Comparison of ENCODE assay signal across 8 cellular contexts in genomic region chr12:6821271-6821673, GRCh38. TPM values are rescaled to one million over a fixed set of nuclear protein-coding genes. Genes with fewer than 3 reads are reported as not detected.
DNase-seq lines count a peak whose midpoint lies in the region; ATAC-seq and TF ChIP-seq lines count a peak whose summit lies in the region.

No MANE protein-coding gene starts in this region.

- H3K4me3 ChIP-seq in neural cell (ENCODE audit: low read length) = peak overlapping the region; percentile 70

- H3F3A ChIP-seq in neural cell (ENCODE audit: insufficient read depth, low read length, poor library complexity, severe bottlenecking) = peaks cover 5% of the 10 kb centered on the region

- TF ChIP-seq EP300 in neural cell (conservative IDR thresholded peaks at IDR 0.05; ENCODE audit: poor library complexity, severe bottlenecking) = peak; percentile 19

- TF ChIP-seq RAD21 in neural cell (conservative IDR thresholded peaks at IDR 0.05) = no peak

- peak; percentile 45 for ATAC-seq in activated CD8-positive, alpha-beta T cell treated with anti-CD3 and anti-CD28 coated beads for 36 hours
- ATAC-seq in foreskin keratinocyte = peak; percentile 13
- ATAC-seq in HG02885 (IDR thresholded peaks at IDR 0.05; ENCODE audit: poor library complexity, unreplicated experiment) = no peak
- ATAC-seq in GM19455 (IDR thresholded peaks at IDR 0.05; ENCODE audit: unreplicated experiment) = no peak

- no peaks in the 10 kb centered on the region for H3K9me3 Mint-ChIP-seq in activated CD8-positive, alpha-beta T cell treated with anti-CD3 and anti-CD28 coated beads for 36 hours

- no peak overlapping the region for H3K27ac ChIP-seq in foreskin keratinocyte
- peak overlapping the region; percentile 88 for H3K27ac ChIP-seq in neural cell (ENCODE audit: low read length)

- H3K9me2 ChIP-seq in neural cell (ENCODE audit: insufficient read depth, low read length) = no peaks in the 10 kb centered on the region

- H3K4me1 Mint-ChIP-seq in activated CD8-positive, alpha-beta T cell treated with anti-CD3 and anti-CD28 coated beads for 36 hours (ENCODE audit: low read depth) = peaks cover 13% of the 10 kb centered on the region

- peaks cover 25% of the 10 kb centered on the region for H3K79me2 ChIP-seq in neural cell (replicated peaks; ENCODE audit: insufficient read depth, low read length)

- no peaks in the 10 kb centered on the region for H3K36me3 Mint-ChIP-seq in activated CD8-positive, alpha-beta T cell treated with anti-CD3 and anti-CD28 coated beads for 36 hours (ENCODE audit: low read depth)

- DNase-seq in NCI-H2081 (lab: John Stamatoyannopoulos, UW) = peak; percentile 51 to 74
- no peak for DNase-seq in NCI-H2081 treated with DMSO at 0.1 percent for 48 hours (lab: John Stamatoyannopoulos, UW)
- peak; percentile 93 for DNase-seq in NCI-H1694 treated with DMSO at 0.1 percent for 48 hours (lab: John Stamatoyannopoulos, UW)
- DNase-seq in activated CD8-positive, alpha-beta T cell treated with anti-CD3 and anti-CD28 coated beads for 36 hours = peak; percentile 49
- no peak for DNase-seq in foreskin keratinocyte

- TF ChIP-seq CTCF in activated CD8-positive, alpha-beta T cell treated with anti-CD3 and anti-CD28 coated beads for 36 hours (IDR thresholded peaks at IDR 0.05) = no peak
- TF ChIP-seq CTCF in foreskin keratinocyte (conservative IDR thresholded peaks at IDR 0.05) = no peak
- no peak for TF ChIP-seq CTCF in neural cell (IDR thresholded peaks at IDR 0.05; ENCODE audit: poor library complexity, severe bottlenecking)

- peak overlapping the region; percentile 20 for H3K4me3 Mint-ChIP-seq in activated CD8-positive, alpha-beta T cell treated with anti-CD3 and anti-CD28 coated beads for 36 hours

- H3K27me3 ChIP-seq in foreskin keratinocyte (peaks cover 43% of the 10 kb centered on the region), neural cell (ENCODE audit: insufficient read depth, low read depth, low read length) (no peaks in the 10 kb centered on the region)

- CTCF ChIA-PET in activated CD8-positive, alpha-beta T cell treated with anti-CD3 and anti-CD28 coated beads for 36 hours (lab: Charles Lee) = interaction anchor here (0.9 to 17.9 kb wide), 6 partner anchors 13 to 65 kb away, joined by 3 to 341 read pairs (median 4); partner anchors contain the start of genes MLF2 and PTMS

- no peaks in the 10 kb centered on the region for H3K4me1 ChIP-seq in foreskin keratinocyte

- no peak overlapping the region for H3K27ac Mint-ChIP-seq in activated CD8-positive, alpha-beta T cell treated with anti-CD3 and anti-CD28 coated beads for 36 hours

- H3K9ac ChIP-seq in neural cell (ENCODE audit: low read length) = peak overlapping the region; percentile 88

- intact Hi-C loops in activated CD8-positive, alpha-beta T cell treated with anti-CD3 and anti-CD28 coated beads for 36 hours (cut with micrococcal nuclease) = no loop called here

- H3K4me2 ChIP-seq in neural cell (ENCODE audit: low read length) = peak overlapping the region; percentile 57

- POLR2A ChIA-PET in activated CD8-positive, alpha-beta T cell treated with anti-CD3 and anti-CD28 coated beads for 36 hours (lab: Charles Lee) = interaction anchor here (0.9 to 2.6 kb wide), 4 partner anchors 10 to 68 kb away, joined by 3 to 9 read pairs (median 3); partner anchors contain the start of genes CD4, MLF2 and USP5

- no peak overlapping the region for H2AFZ ChIP-seq in neural cell (ENCODE audit: low read depth, low read length)

- H4K20me1 ChIP-seq in neural cell (ENCODE audit: insufficient read depth) = no peaks in the 10 kb centered on the region

- no peaks in the 10 kb centered on the region for H3K36me3 ChIP-seq in neural cell (ENCODE audit: insufficient read depth, low read length)

- peaks cover 40% of the 10 kb centered on the region for H3K27me3 Mint-ChIP-seq in activated CD8-positive, alpha-beta T cell treated with anti-CD3 and anti-CD28 coated beads for 36 hours

- H3K9me3 ChIP-seq in neural cell (ENCODE audit: low read length) = no peaks in the 10 kb centered on the region

TF ChIP-seq in neural cell, 6 proteins besides CTCF, POLR2A, EP300 and RAD21:
- TF ChIP-seq MXI1 (conservative IDR thresholded peaks at IDR 0.05; ENCODE audit: poor library complexity, severe bottlenecking) (peak; percentile 6), REST (IDR thresholded peaks at IDR 0.05; ENCODE audit: borderline replicate concordance) (peak; percentile 47), POLR2AphosphoS5 (IDR thresholded peaks at IDR 0.05) (peak; percentile 44), EZH2 (IDR thresholded peaks at IDR 0.05; ENCODE audit: borderline replicate concordance, insufficient read depth, low read length, poor library complexity, severe bottlenecking) (no peak), TAF1 (IDR thresholded peaks at IDR 0.05; ENCODE audit: low read depth) (peak; percentile 47), SMC3 (conservative IDR thresholded peaks at IDR 0.05; ENCODE audit: poor library complexity) (no peak)

RNA-seq across cellular contexts. Expression of gene GPR162, which starts 0.3 kb away (rescaled TPM):
- total RNA-seq in activated CD8-positive, alpha-beta T cell treated with anti-CD3 and anti-CD28 coated beads for 36 hours = 1 to 10 TPM; 2.0 to 2.1 TPM
- total RNA-seq in foreskin keratinocyte = 0.14 and 0.21 TPM in 2 replicates
- polyA plus RNA-seq in foreskin keratinocyte = 0.13 and 0.24 TPM in 2 replicates
- polyA plus RNA-seq in neural cell = 82.8 and 117 TPM in 2 replicates
- 80.7 and 91.5 TPM in 2 replicates for polyA minus RNA-seq in neural cell

RNA-seq across cellular contexts. Expression of gene P3H3, which starts 6.9 kb away (rescaled TPM):
- total RNA-seq in activated CD8-positive, alpha-beta T cell treated with anti-CD3 and anti-CD28 coated beads for 36 hours = 1 to 10 TPM; 2.1 to 2.3 TPM
- total RNA-seq in foreskin keratinocyte = 33.4 and 35.0 TPM in 2 replicates
- polyA plus RNA-seq in foreskin keratinocyte (41.4 and 42.6 TPM in 2 replicates), neural cell (58.9 and 66.1 TPM in 2 replicates)
- 27.4 and 32.6 TPM in 2 replicates for polyA minus RNA-seq in neural cell

RNA-seq across cellular contexts. Expression of gene GNB3, which starts 19.5 kb away (rescaled TPM):
- 1 to 10 TPM in 1 of 2 experiments, under 1 TPM in 1; 0.50 to 1.1 TPM for total RNA-seq in activated CD8-positive, alpha-beta T cell treated with anti-CD3 and anti-CD28 coated beads for 36 hours
- 2.1 and 2.9 TPM in 2 replicates for total RNA-seq in foreskin keratinocyte
- polyA plus RNA-seq in foreskin keratinocyte (3.0 and 4.1 TPM in 2 replicates), neural cell (18.8 and 19.0 TPM in 2 replicates)
- polyA minus RNA-seq in neural cell = 4.4 and 4.5 TPM in 2 replicates

RNA-seq across cellular contexts. Expression of gene CDCA3, which starts 29.8 kb away (rescaled TPM):
- 10 to 100 TPM; 74.6 to 83.8 TPM for total RNA-seq in activated CD8-positive, alpha-beta T cell treated with anti-CD3 and anti-CD28 coated beads for 36 hours
- 38.0 and 47.5 TPM in 2 replicates for total RNA-seq in foreskin keratinocyte
- polyA plus RNA-seq in foreskin keratinocyte = 39.9 and 57.6 TPM in 2 replicates
- 4.1 and 7.3 TPM in 2 replicates for polyA plus RNA-seq in neural cell
- 4.9 and 5.8 TPM in 2 replicates for polyA minus RNA-seq in neural cell

RNA-seq across cellular contexts. Expression of gene USP5, which starts 30.7 kb away (rescaled TPM):
- 100 to 1,000 TPM; 109 to 112 TPM for total RNA-seq in activated CD8-positive, alpha-beta T cell treated with anti-CD3 and anti-CD28 coated beads for 36 hours
- 80.9 and 83.5 TPM in 2 replicates for total RNA-seq in foreskin keratinocyte
- polyA plus RNA-seq in foreskin keratinocyte (61.4 and 66.4 TPM in 2 replicates), neural cell (120 and 130 TPM in 2 replicates)
- 104 and 125 TPM in 2 replicates for polyA minus RNA-seq in neural cell

Comparison
In these comparisons a context has a peak if more than half of its experiments do, and no peak if none do; other contexts are left out.
1. DNase-seq: peak in NCI-H2081 (2 of 2), NCI-H1694 treated with DMSO at 0.1 percent for 48 hours (single experiment) and activated CD8-positive, alpha-beta T cell treated with anti-CD3 and anti-CD28 coated beads for 36 hours (single experiment); none in NCI-H2081 treated with DMSO at 0.1 percent for 48 hours (single experiment) and foreskin keratinocyte (0 of 2).
2. ATAC-seq: peak in activated CD8-positive, alpha-beta T cell treated with anti-CD3 and anti-CD28 coated beads for 36 hours (single experiment) and foreskin keratinocyte (single experiment); none in HG02885 (single experiment) and GM19455 (single experiment).
3. RNA of gene P3H3, which starts 6.9 kb away (total RNA-seq): 33.4 to 35.0 TPM in foreskin keratinocyte; 2.1 to 2.3 TPM in activated CD8-positive, alpha-beta T cell treated with anti-CD3 and anti-CD28 coated beads for 36 hours; every median in the first group is over 10 times any median in the second.